15 cellular contexts compared by ENCODE assay signal in the genomic region with DNA sequence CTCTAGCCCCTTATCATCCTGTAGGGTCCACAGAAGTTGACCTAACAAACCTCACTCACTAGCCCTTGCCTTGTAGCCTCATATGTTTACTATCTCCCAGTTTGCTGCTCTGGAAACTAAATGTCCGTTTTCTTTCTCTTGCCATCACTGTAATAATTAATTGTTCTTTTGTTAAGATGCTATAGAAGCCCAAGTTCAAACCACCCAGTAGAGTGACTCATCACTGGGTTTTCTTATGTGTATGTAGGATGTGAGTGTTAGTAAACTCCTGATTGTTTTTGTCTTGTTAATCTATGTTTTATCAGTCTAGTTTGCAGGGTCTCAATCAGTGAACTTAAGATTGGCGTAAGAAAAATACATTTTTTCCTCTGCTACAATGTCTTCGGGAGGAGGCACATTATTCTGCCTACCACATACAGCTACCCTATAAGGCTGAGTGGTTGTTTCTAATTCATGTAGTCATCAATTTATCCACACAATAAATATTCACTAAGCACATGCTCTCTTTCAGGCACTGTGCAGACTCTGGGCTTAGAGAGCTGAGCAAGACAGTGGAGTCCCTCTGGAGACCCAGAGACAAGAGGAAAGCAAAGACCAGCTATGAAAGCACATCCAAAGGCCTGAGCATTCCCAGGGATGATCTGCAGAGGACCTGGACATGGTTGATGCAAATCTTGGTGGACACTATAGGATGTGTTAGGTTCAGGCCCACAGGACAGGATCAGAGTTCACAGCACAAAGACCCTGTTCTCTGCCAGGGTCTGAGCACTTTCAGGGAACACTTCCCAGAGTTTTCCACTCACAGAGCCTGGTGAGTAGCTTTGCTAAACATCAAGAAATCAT.
DNase-seq lines count a peak whose midpoint lies in the region; ATAC-seq, FAIRE-seq and TF ChIP-seq lines count a peak whose summit lies in the region.
"Had no signal": no experiment of that assay in that cellular context is flagged by ENCODE, and none has a peak within 500 bp of the region (broad histone marks: within the 10 kb centered on the region; RNA-seq: fewer than 3 reads in every experiment).

No MANE protein-coding gene starts in this region.

- TF ChIP-seq EP300 in A549 (IDR thresholded peaks at IDR 0.05): no peak

- H3K27me3 Mint-ChIP-seq in neural progenitor cell (ENCODE audit: insufficient read depth, low read depth): no peaks in the 10 kb centered on the region

- WGBS in A549 (ENCODE audit: missing lambda C conversion rate): 71% methylated on average over 3 of the region's 3 CpGs

- no peaks in the 10 kb centered on the region for H3K79me2 ChIP-seq in neural progenitor cell (ENCODE audit: low read depth)

- H3K4me2 ChIP-seq in A549 (peak overlapping the region; percentile 77; the same call in 2 of the 3 replicates), neural progenitor cell (no peak overlapping the region)

- no peak overlapping the region for H3K4me3 Mint-ChIP-seq in neural progenitor cell
- H3K4me3 Mint-ChIP-seq: naive B cell had no signal

- TF ChIP-seq RAD21 in A549 (conservative IDR thresholded peaks at IDR 0.05 in 1 of 2, IDR thresholded peaks at IDR 0.05 in 1 of 2): no peak

- FAIRE-seq in A549 (lab: Jason Lieb, UNC): peak; percentile 23

- POLR2A ChIA-PET in A549 (lab: Yijun Ruan, JAX): interaction anchor here (1.2 kb wide), 1 partner anchor 567 kb away, joined by 4 read pairs; a partner anchor contains a TSS

- H3K4me3 ChIP-seq in A549 (no peak overlapping the region), epithelial cell of esophagus (ENCODE audit: low read length) (no peak overlapping the region), muscle layer of duodenum (ENCODE audit: low read depth in 1 of 2, low read length in 2 of 2) (no peak overlapping the region), neural progenitor cell (no peak overlapping the region)

- no peaks in the 10 kb centered on the region for H3K9me3 Mint-ChIP-seq in neural progenitor cell
- H3K9me3 Mint-ChIP-seq: naive B cell had no signal

- H3K27ac ChIP-seq in A549 (peak overlapping the region; percentile 67 to 77; a peak in 5 of 6 replicates), muscle layer of duodenum (ENCODE audit: low read length) (peak overlapping the region; percentile 5), neural progenitor cell (no peak overlapping the region)
- H3K27ac ChIP-seq: WERI-Rb-1 had no signal

- no peaks in the 10 kb centered on the region for H3F3A ChIP-seq in neural progenitor cell (ENCODE audit: low read depth)

- CTCF ChIA-PET in A549 (lab: Yijun Ruan, JAX): interaction anchor here (0.6 to 0.9 kb wide), 3 partner anchors 183 to 1159 kb away, joined by 3 to 4 read pairs (median 3); no protein-coding TSS in a partner anchor

- H3K9me3 ChIP-seq in A549 (no peaks in the 10 kb centered on the region), muscle layer of duodenum (ENCODE audit: control insufficient read depth in 1 of 2, low read length in 2 of 2) (no peaks in the 10 kb centered on the region), neural progenitor cell (ENCODE audit: low read depth) (no peaks in the 10 kb centered on the region)

- no peak for DNase-seq in A549 (ENCODE audit: low read depth in 1 of 2, low spot score in 1 of 2)
- DNase-seq in NCI-H226: peak; percentile 11
- DNase-seq in epithelial cell of esophagus (ENCODE audit: low read depth): peak; percentile 52
- DNase-seq in middle frontal gyrus (ENCODE audit: extremely low spot score, low spot score): no peak
- DNase-seq in NCI-H2107 treated with DMSO at 0.1 percent for 48 hours (lab: John Stamatoyannopoulos, UW; ENCODE audit: unreplicated experiment): no peak
- DNase-seq in NCI-H1694 (lab: John Stamatoyannopoulos, UW): no peak
- DNase-seq in neural progenitor cell (ENCODE audit: low spot score): no peak
- DNase-seq: activated CD8-positive, alpha-beta memory T cell treated with anti-CD3 and anti-CD28 coated beads, Interleukin-2, amount 50 U/mL, for 4 hours; AML-193; amniotic stem cell; KBM-7; naive B cell; NCI-H2029 treated with DMSO at 0.1 percent for 48 hours; WERI-Rb-1 had no signal

- no peaks in the 10 kb centered on the region for H3K36me3 ChIP-seq in muscle layer of duodenum (ENCODE audit: control insufficient read depth in 1 of 2, insufficient read depth in 2 of 2, low read length in 2 of 2)
- H3K36me3 ChIP-seq in neural progenitor cell: no peaks in the 10 kb centered on the region
- H3K36me3 ChIP-seq: WERI-Rb-1 had no signal

- H3K27me3 ChIP-seq in muscle layer of duodenum (ENCODE audit: low read depth, low read length) (no peaks in the 10 kb centered on the region), neural progenitor cell (no peaks in the 10 kb centered on the region)

- H2AFZ ChIP-seq in neural progenitor cell (replicated peaks): no peak overlapping the region

- H3K4me1 ChIP-seq in A549: peaks cover 42% of the 10 kb centered on the region
- peaks cover 7 to 8% of the 10 kb centered on the region in 2 donors for H3K4me1 ChIP-seq in muscle layer of duodenum (ENCODE audit: control insufficient read depth in 1 of 2, insufficient read depth in 2 of 2, low read length in 2 of 2)
- H3K4me1 ChIP-seq in neural progenitor cell: peaks cover 13% of the 10 kb centered on the region

- H3K9ac ChIP-seq in neural progenitor cell: no peak overlapping the region

- no peak overlapping the region for H3K27ac Mint-ChIP-seq in neural progenitor cell
- H3K27ac Mint-ChIP-seq: naive B cell had no signal

- 0 out of 6 replicates have a peak, but pooled peaks of 1 of the 2 experiments have one; percentile 33 for ATAC-seq in A549

- H4K20me1 ChIP-seq in neural progenitor cell (ENCODE audit: low read depth): no peaks in the 10 kb centered on the region

- TF ChIP-seq POLR2A in A549 (IDR thresholded peaks at IDR 0.05; ENCODE audit: low read length): no peak

- H3K4me1 Mint-ChIP-seq in neural progenitor cell: peaks cover 20% of the 10 kb centered on the region
- H3K4me1 Mint-ChIP-seq: naive B cell had no signal

- TF ChIP-seq CTCF in A549 (IDR thresholded peaks at IDR 0.05) (no peak), epithelial cell of esophagus (IDR thresholded peaks at IDR 0.05; ENCODE audit: insufficient read depth, low read depth, low read length, missing control alignments) (no peak), neural progenitor cell (IDR thresholded peaks at IDR 0.05) (no peak)

- no peaks in the 10 kb centered on the region for H3K36me3 Mint-ChIP-seq in neural progenitor cell
- H3K36me3 Mint-ChIP-seq: naive B cell had no signal

TF ChIP-seq in A549, 52 proteins besides CTCF, POLR2A, EP300 and RAD21:
- TF ChIP-seq NPAS2 (CRISPR knock-in tag; IDR thresholded peaks at IDR 0.05; ENCODE audit: borderline replicate concordance) (no peak), RARB (CRISPR knock-in tag; IDR thresholded peaks at IDR 0.05) (no peak), FOSL2 (IDR thresholded peaks at IDR 0.05) (no peak), FOSL2 (CRISPR knock-in tag; IDR thresholded peaks at IDR 0.05) (peak; percentile 46; the same call in 1 of the 2 replicates)

Comparison
In these comparisons a context has a peak if more than half of its experiments do, and no peak if none do; other contexts are left out.
1. DNase-seq: peak in NCI-H226 (single experiment) and epithelial cell of esophagus (single experiment); none in A549 (0 of 2), middle frontal gyrus (single experiment), NCI-H2107 treated with DMSO at 0.1 percent for 48 hours (single experiment), NCI-H1694 (single experiment) and neural progenitor cell (single experiment).